ENCODE assay signal across 11 cellular contexts in the genomic region with DNA sequence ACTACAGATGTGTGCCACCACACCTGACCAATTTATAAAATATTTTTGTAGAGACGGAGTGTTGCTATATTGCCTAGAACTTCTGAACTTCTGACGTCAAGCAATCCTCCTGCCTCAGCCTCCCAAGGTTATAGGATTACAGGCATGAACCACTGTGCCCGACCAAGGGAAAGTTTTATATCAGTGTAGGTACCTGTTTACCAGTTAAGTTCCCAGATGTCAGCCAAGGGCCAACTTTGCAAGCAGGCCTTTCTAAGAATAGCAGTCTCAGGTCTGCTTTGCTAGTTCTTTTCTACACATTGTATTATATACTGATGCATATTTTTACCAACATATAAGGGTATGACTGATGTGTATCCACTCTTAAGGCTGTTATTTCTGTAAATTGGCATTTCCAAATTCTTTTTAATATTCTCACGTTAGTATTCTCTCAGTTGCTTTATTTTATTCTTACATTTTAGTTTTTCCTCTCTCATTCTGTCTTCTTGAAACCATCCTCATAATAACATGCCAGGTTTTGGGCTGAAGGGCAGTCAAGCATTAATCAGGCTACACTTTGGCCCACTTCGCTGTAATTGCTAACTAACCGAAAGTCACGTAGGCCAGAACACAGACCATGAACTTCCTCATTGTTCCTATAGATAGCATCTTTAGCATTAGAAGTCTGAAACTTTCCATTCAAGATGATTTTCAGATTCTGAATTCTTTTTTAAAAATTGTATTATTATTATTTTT.
DNase-seq lines count a peak whose midpoint lies in the region; ATAC-seq and TF ChIP-seq lines count a peak whose summit lies in the region.
"Had no signal": no experiment of that assay in that cellular context is flagged by ENCODE, and none has a peak within 500 bp of the region (broad histone marks: within the 10 kb centered on the region; RNA-seq: fewer than 3 reads in every experiment).

No MANE protein-coding gene starts in this region.

- POLR2A ChIA-PET in GM10248 (lab: Yijun Ruan, JAX), result interaction anchor here (0.6 kb wide), 1 partner anchor 1075 kb away, joined by 3 read pairs; no protein-coding TSS in a partner anchor

- DNase-seq in GM10248 (ENCODE audit: extremely low spot score), result peak; percentile 29
- peak; percentile 68 for DNase-seq in NOMO-1 treated with DMSO at 0.1 percent for 48 hours (lab: John Stamatoyannopoulos, UW; ENCODE audit: unreplicated experiment)
- no peak for DNase-seq in effector memory CD8-positive, alpha-beta T cell
- no peak for DNase-seq in EL
- DNase-seq in activated CD8-positive, alpha-beta memory T cell treated with anti-CD3 and anti-CD28 coated beads, Interleukin-2, amount 50 U/mL, for 48 hours, result no peak
- no peak for DNase-seq in activated effector memory CD4-positive, alpha-beta T cell treated with anti-CD3 and anti-CD28 coated beads, Interleukin-2, amount 50 U/mL, for 16 hours
- DNase-seq: activated CD4-positive, alpha-beta T cell treated with anti-CD3 and anti-CD28 coated beads for 36 hours; activated naive CD8-positive, alpha-beta T cell treated with anti-CD3 and anti-CD28 coated beads, Interleukin-2, amount 50 U/mL, for 24 hours; islet precursor cell had no signal

- no peak for TF ChIP-seq CTCF in GM10248 (IDR thresholded peaks at IDR 0.05; ENCODE audit: control extremely low read depth, extremely low read depth, low read depth, missing control alignments)

- ATAC-seq in GM19455 (IDR thresholded peaks at IDR 0.05; ENCODE audit: unreplicated experiment), result peak; percentile 70
- peak; percentile 68 for ATAC-seq in HG03025 (IDR thresholded peaks at IDR 0.05; ENCODE audit: low FRiP score, unreplicated experiment)
- ATAC-seq in effector memory CD8-positive, alpha-beta T cell (replicated peaks), result no peak
- ATAC-seq: activated CD4-positive, alpha-beta T cell treated with anti-CD3 and anti-CD28 coated beads for 36 hours; activated naive CD8-positive, alpha-beta T cell treated with anti-CD3 and anti-CD28 coated beads, Interleukin-2, amount 50 U/mL, for 24 hours had no signal

- H3K27ac Mint-ChIP-seq in effector memory CD8-positive, alpha-beta T cell, result no peak overlapping the region
- H3K27ac Mint-ChIP-seq: activated CD4-positive, alpha-beta T cell treated with anti-CD3 and anti-CD28 coated beads for 36 hours; activated naive CD8-positive, alpha-beta T cell treated with anti-CD3 and anti-CD28 coated beads, Interleukin-2, amount 50 U/mL, for 24 hours had no signal

- CTCF ChIA-PET in GM10248 (lab: Yijun Ruan, JAX), result interaction anchor here (0.8 to 1.9 kb wide), 3 partner anchors 14 to 44 kb away, joined by 4 to 6 read pairs (median 6); no protein-coding TSS in a partner anchor

- no peaks in the 10 kb centered on the region for H3K9me3 Mint-ChIP-seq in effector memory CD8-positive, alpha-beta T cell
- H3K9me3 Mint-ChIP-seq: activated naive CD8-positive, alpha-beta T cell treated with anti-CD3 and anti-CD28 coated beads, Interleukin-2, amount 50 U/mL, for 24 hours had no signal

- H3K27me3 Mint-ChIP-seq in effector memory CD8-positive, alpha-beta T cell, result peaks cover 21 to 32% of the 10 kb centered on the region in 2 donors

- H3K4me3 Mint-ChIP-seq in effector memory CD8-positive, alpha-beta T cell, result no peak overlapping the region
- H3K4me3 Mint-ChIP-seq: activated CD4-positive, alpha-beta T cell treated with anti-CD3 and anti-CD28 coated beads for 36 hours; activated naive CD8-positive, alpha-beta T cell treated with anti-CD3 and anti-CD28 coated beads, Interleukin-2, amount 50 U/mL, for 24 hours had no signal

- peaks cover 4 to 7% of the 10 kb centered on the region in 2 donors for H3K4me1 Mint-ChIP-seq in effector memory CD8-positive, alpha-beta T cell (ENCODE audit: low read depth in 2 of 2)

- peaks cover 5% of the 10 kb centered on the region for H3K36me3 Mint-ChIP-seq in effector memory CD8-positive, alpha-beta T cell (ENCODE audit: insufficient read depth)

Comparison
In these comparisons a context has a peak if more than half of its experiments do, and no peak if none do; other contexts are left out.
1. DNase-seq: peak in GM10248 (single experiment) and NOMO-1 treated with DMSO at 0.1 percent for 48 hours (single experiment); none in effector memory CD8-positive, alpha-beta T cell (0 of 3), EL (single experiment), activated CD8-positive, alpha-beta memory T cell treated with anti-CD3 and anti-CD28 coated beads, Interleukin-2, amount 50 U/mL, for 48 hours (single experiment) and activated effector memory CD4-positive, alpha-beta T cell treated with anti-CD3 and anti-CD28 coated beads, Interleukin-2, amount 50 U/mL, for 16 hours (single experiment).